Comparison of ENCODE assay signal across 15 cellular contexts in genomic region chr12:57618966-57619433, GRCh38. TPM values are rescaled to one million over a fixed set of nuclear protein-coding genes. Genes with fewer than 3 reads are reported as not detected.
DNase-seq lines count a peak whose midpoint lies in the region; ATAC-seq and TF ChIP-seq lines count a peak whose summit lies in the region.
"Had no signal": no experiment of that assay in that cellular context is flagged by ENCODE, and none has a peak within 500 bp of the region (broad histone marks: within the 10 kb centered on the region; RNA-seq: fewer than 3 reads in every experiment).

No MANE protein-coding gene starts in this region.

- H3K27me3 ChIP-seq in CD4-positive, CD25-positive, alpha-beta regulatory T cell (ENCODE audit: control insufficient read depth, insufficient read depth, low read length) = peaks cover 38% of the 10 kb centered on the region
- H3K27me3 ChIP-seq in CD8-positive, alpha-beta memory T cell (ENCODE audit: insufficient read depth, low read length, poor library complexity, severe bottlenecking) = peaks cover 52% of the 10 kb centered on the region

- H3K27ac Mint-ChIP-seq in CD4-positive, CD25-positive, alpha-beta regulatory T cell = no peak overlapping the region
- H3K27ac Mint-ChIP-seq in CD8-positive, alpha-beta memory T cell = no peak overlapping the region
- H3K27ac Mint-ChIP-seq in brain = peak overlapping the region in 1 of 5 experiments; percentile 30
- no peak overlapping the region for H3K27ac Mint-ChIP-seq in naive thymus-derived CD8-positive, alpha-beta T cell
- H3K27ac Mint-ChIP-seq: activated T-cell treated with anti-CD3 and anti-CD28 coated beads, Interleukin-2, amount 50 U/mL, for 24 hours had no signal

- peak overlapping the region; percentile 24 to 63 (median 62) for H3K4me3 Mint-ChIP-seq in CD4-positive, CD25-positive, alpha-beta regulatory T cell
- peak overlapping the region in 4 of 7 donors; percentile 35 to 75 (median 60) for H3K4me3 Mint-ChIP-seq in CD8-positive, alpha-beta memory T cell
- H3K4me3 Mint-ChIP-seq in brain = peak overlapping the region in 3 of 5 experiments; percentile 57 to 73 (median 69)
- peak overlapping the region in 9 of 10 donors; percentile 22 to 75 (median 62) for H3K4me3 Mint-ChIP-seq in naive thymus-derived CD8-positive, alpha-beta T cell
- H3K4me3 Mint-ChIP-seq: activated T-cell treated with anti-CD3 and anti-CD28 coated beads, Interleukin-2, amount 50 U/mL, for 24 hours had no signal

- no peaks in the 10 kb centered on the region for H3K9me3 ChIP-seq in CD4-positive, CD25-positive, alpha-beta regulatory T cell (ENCODE audit: control insufficient read depth in 2 of 2, low read length in 2 of 2)
- no peaks in the 10 kb centered on the region for H3K9me3 ChIP-seq in CD8-positive, alpha-beta memory T cell (ENCODE audit: low read length)
- H3K9me3 ChIP-seq: prostate gland, transverse colon had no signal

- TF ChIP-seq CTCF in brain (conservative IDR thresholded peaks at IDR 0.05) = no peak

- CTCF ChIA-PET in CD8-positive, alpha-beta memory T cell (lab: Charles Lee) = interaction anchor here (1.0 to 5.7 kb wide), 7 partner anchors 14 to 163 kb away, joined by 3 to 85 read pairs (median 10); partner anchors contain the start of gene B4GALNT1

- H3K4me1 Mint-ChIP-seq in CD4-positive, CD25-positive, alpha-beta regulatory T cell = peaks cover 0 to 31% (median 22%) of the 10 kb centered on the region in 4 donors
- peaks cover 28 to 34% (median 32%) of the 10 kb centered on the region in 3 donors for H3K4me1 Mint-ChIP-seq in CD8-positive, alpha-beta memory T cell
- H3K4me1 Mint-ChIP-seq in brain = peaks cover 29% of the 10 kb centered on the region
- peaks cover 23 to 39% (median 31%) of the 10 kb centered on the region in 4 donors for H3K4me1 Mint-ChIP-seq in naive thymus-derived CD8-positive, alpha-beta T cell

- POLR2A ChIA-PET in CD8-positive, alpha-beta memory T cell (lab: Charles Lee) = no interaction called here
- POLR2A ChIA-PET in naive thymus-derived CD8-positive, alpha-beta T cell (lab: Charles Lee) = no interaction called here

- H3K36me3 Mint-ChIP-seq in CD4-positive, CD25-positive, alpha-beta regulatory T cell = no peaks in the 10 kb centered on the region
- H3K36me3 Mint-ChIP-seq in CD8-positive, alpha-beta memory T cell = peaks cover 0 to 4% (median 0%) of the 10 kb centered on the region in 3 donors
- H3K36me3 Mint-ChIP-seq in brain = peaks cover 37% of the 10 kb centered on the region
- peaks cover 0 to 5% (median 4%) of the 10 kb centered on the region in 3 donors for H3K36me3 Mint-ChIP-seq in naive thymus-derived CD8-positive, alpha-beta T cell

- peaks cover 26% of the 10 kb centered on the region for H3K4me1 ChIP-seq in CD4-positive, CD25-positive, alpha-beta regulatory T cell (ENCODE audit: control insufficient read depth, insufficient read depth, low read length, poor library complexity, severe bottlenecking)
- H3K4me1 ChIP-seq in CD8-positive, alpha-beta memory T cell (ENCODE audit: insufficient read depth, low read length) = peaks cover 30% of the 10 kb centered on the region

- no peak for DNase-seq in CD4-positive, CD25-positive, alpha-beta regulatory T cell
- no peak for DNase-seq in CD8-positive, alpha-beta memory T cell
- no peak for DNase-seq in naive thymus-derived CD8-positive, alpha-beta T cell
- no peak for DNase-seq in cerebellum (ENCODE audit: low spot score)
- DNase-seq in activated CD8-positive, alpha-beta memory T cell treated with anti-CD3 and anti-CD28 coated beads for 24 hours = no peak
- DNase-seq: amniotic stem cell, cerebellar nuclear complex, hypothalamus, PC-9, transverse colon had no signal

- peaks cover 0 to 6% (median 0%) of the 10 kb centered on the region in 7 donors for H3K9me3 Mint-ChIP-seq in CD4-positive, CD25-positive, alpha-beta regulatory T cell
- no peaks in the 10 kb centered on the region for H3K9me3 Mint-ChIP-seq in CD8-positive, alpha-beta memory T cell
- peaks cover 0 to 8% (median 0%) of the 10 kb centered on the region in 5 experiments for H3K9me3 Mint-ChIP-seq in brain
- H3K9me3 Mint-ChIP-seq in naive thymus-derived CD8-positive, alpha-beta T cell = no peaks in the 10 kb centered on the region
- H3K9me3 Mint-ChIP-seq: activated T-cell treated with anti-CD3 and anti-CD28 coated beads, Interleukin-2, amount 50 U/mL, for 24 hours had no signal

- H3K27me3 Mint-ChIP-seq in CD4-positive, CD25-positive, alpha-beta regulatory T cell = peaks cover 97% of the 10 kb centered on the region
- H3K27me3 Mint-ChIP-seq in CD8-positive, alpha-beta memory T cell = peaks cover 69 to 78% of the 10 kb centered on the region in 2 donors
- H3K27me3 Mint-ChIP-seq in brain = peaks cover 70% of the 10 kb centered on the region
- peaks cover 40 to 95% (median 67%) of the 10 kb centered on the region in 5 donors for H3K27me3 Mint-ChIP-seq in naive thymus-derived CD8-positive, alpha-beta T cell

- no peak for ATAC-seq in CD4-positive, CD25-positive, alpha-beta regulatory T cell (ENCODE audit: low read depth in 2 of 2)
- no peak for ATAC-seq in naive thymus-derived CD8-positive, alpha-beta T cell
- ATAC-seq in HG02870 (IDR thresholded peaks at IDR 0.05; ENCODE audit: unreplicated experiment) (no peak), HG02885 (IDR thresholded peaks at IDR 0.05; ENCODE audit: poor library complexity, unreplicated experiment) (no peak)

- H3K4me3 ChIP-seq in CD4-positive, CD25-positive, alpha-beta regulatory T cell (ENCODE audit: low read depth, low read length) = no peak overlapping the region
- no peak overlapping the region for H3K4me3 ChIP-seq in CD8-positive, alpha-beta memory T cell (ENCODE audit: low read length)
- H3K4me3 ChIP-seq: PC-9, prostate gland, transverse colon had no signal

- no peak overlapping the region for H3K27ac ChIP-seq in CD4-positive, CD25-positive, alpha-beta regulatory T cell (ENCODE audit: insufficient read depth, low read length, poor library complexity, severe bottlenecking)
- no peak overlapping the region for H3K27ac ChIP-seq in CD8-positive, alpha-beta memory T cell (ENCODE audit: low read depth, low read length)
- H3K27ac ChIP-seq: PC-9, prostate gland, transverse colon had no signal

- no peaks in the 10 kb centered on the region for H3K36me3 ChIP-seq in CD4-positive, CD25-positive, alpha-beta regulatory T cell (ENCODE audit: control insufficient read depth, insufficient read depth, low read length)
- H3K36me3 ChIP-seq in CD8-positive, alpha-beta memory T cell (ENCODE audit: insufficient read depth, low read length) = no peaks in the 10 kb centered on the region
- H3K36me3 ChIP-seq: transverse colon had no signal

RNA-seq across cellular contexts. Expression of gene ARHGEF25, which starts 7.8 kb away (rescaled TPM):
- 0.64 TPM for total RNA-seq in CD4-positive, CD25-positive, alpha-beta regulatory T cell
- not detected for polyA plus RNA-seq in CD4-positive, CD25-positive, alpha-beta regulatory T cell
- total RNA-seq in CD8-positive, alpha-beta memory T cell = 1 to 10 TPM; 1.4 to 1.9 TPM
- polyA plus RNA-seq in CD8-positive, alpha-beta memory T cell = not detected
- polyA plus RNA-seq in brain (ENCODE audit: insufficient read depth, low read depth, low replicate concordance) = 47.2 TPM
- under 1 TPM; 0.27 to 0.55 TPM for total RNA-seq in naive thymus-derived CD8-positive, alpha-beta T cell
- not detected for polyA plus RNA-seq in naive thymus-derived CD8-positive, alpha-beta T cell
- total RNA-seq in cerebellum = 25.7 TPM

RNA-seq across cellular contexts. Expression of gene B4GALNT1, which starts 14.0 kb away (rescaled TPM):
- total RNA-seq in CD4-positive, CD25-positive, alpha-beta regulatory T cell = not detected
- polyA plus RNA-seq in CD4-positive, CD25-positive, alpha-beta regulatory T cell = not detected
- total RNA-seq in CD8-positive, alpha-beta memory T cell = 1 to 10 TPM; 2.9 to 4.1 TPM
- not detected for polyA plus RNA-seq in CD8-positive, alpha-beta memory T cell
- 42.2 TPM for polyA plus RNA-seq in brain (ENCODE audit: insufficient read depth, low read depth, low replicate concordance)
- under 1 TPM in 1 of 2 experiments, not detected in 1; 0.30 TPM for total RNA-seq in naive thymus-derived CD8-positive, alpha-beta T cell
- not detected for polyA plus RNA-seq in naive thymus-derived CD8-positive, alpha-beta T cell
- total RNA-seq in cerebellum = 36.3 TPM

RNA-seq across cellular contexts. Expression of gene DTX3, which starts 14.4 kb away (rescaled TPM):
- total RNA-seq in CD4-positive, CD25-positive, alpha-beta regulatory T cell = 31.2 TPM
- 1 to 10 TPM; 3.4 to 7.4 (median 5.1) TPM for polyA plus RNA-seq in CD4-positive, CD25-positive, alpha-beta regulatory T cell
- 10 to 100 TPM; 16.7 to 18.3 TPM for total RNA-seq in CD8-positive, alpha-beta memory T cell
- polyA plus RNA-seq in CD8-positive, alpha-beta memory T cell = 7.2 TPM
- 100 TPM for polyA plus RNA-seq in brain (ENCODE audit: insufficient read depth, low read depth, low replicate concordance)
- total RNA-seq in naive thymus-derived CD8-positive, alpha-beta T cell = 10 to 100 TPM; 36.2 to 36.3 TPM
- 1 to 10 TPM; 4.9 to 9.4 (median 7.7) TPM for polyA plus RNA-seq in naive thymus-derived CD8-positive, alpha-beta T cell
- 49.6 TPM for total RNA-seq in cerebellum

RNA-seq across cellular contexts. Expression of gene PIP4K2C, which starts 28.0 kb away (rescaled TPM):
- 35.8 TPM for total RNA-seq in CD4-positive, CD25-positive, alpha-beta regulatory T cell
- 10 to 100 TPM; 24.6 to 38.6 (median 30.2) TPM for polyA plus RNA-seq in CD4-positive, CD25-positive, alpha-beta regulatory T cell
- 10 to 100 TPM; 24.7 to 29.7 TPM for total RNA-seq in CD8-positive, alpha-beta memory T cell
- polyA plus RNA-seq in CD8-positive, alpha-beta memory T cell = 40.6 TPM
- 43.7 TPM for polyA plus RNA-seq in brain (ENCODE audit: insufficient read depth, low read depth, low replicate concordance)
- 10 to 100 TPM; 23.4 to 24.8 TPM for total RNA-seq in naive thymus-derived CD8-positive, alpha-beta T cell
- 10 to 100 TPM; 10.9 to 24.6 (median 22.7) TPM for polyA plus RNA-seq in naive thymus-derived CD8-positive, alpha-beta T cell
- total RNA-seq in cerebellum = 13.6 TPM
